8 cellular contexts compared by ENCODE assay signal in the genomic region with DNA sequence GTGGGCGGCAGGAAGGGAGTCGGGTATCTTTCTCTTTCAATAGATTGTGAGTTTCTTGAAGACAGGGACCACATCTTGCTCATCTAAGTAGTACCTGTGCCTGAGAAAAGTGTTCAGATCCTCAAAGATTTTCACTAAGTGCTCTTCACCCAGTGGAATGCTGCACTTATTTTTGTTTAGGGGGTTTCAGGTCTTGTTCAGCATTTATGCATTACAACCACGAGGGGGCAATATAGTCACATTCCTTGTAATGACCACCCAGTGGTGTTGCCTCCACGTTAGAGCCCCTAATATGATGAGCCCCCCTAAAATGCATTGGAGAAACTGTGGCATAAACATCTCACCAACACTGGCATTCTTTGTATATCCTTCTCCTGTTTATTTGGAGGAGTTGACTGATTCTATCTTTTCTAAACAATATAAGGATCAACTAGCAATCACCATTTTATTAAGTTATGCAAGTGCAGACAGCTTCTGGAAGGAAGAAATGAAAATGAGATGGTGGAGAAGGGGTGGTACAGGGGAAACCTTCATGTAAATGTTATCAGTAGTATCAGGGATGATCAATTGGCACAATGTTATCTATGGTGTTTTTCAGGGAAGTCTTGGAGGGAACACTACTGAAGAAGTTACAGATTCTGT. TPM values are rescaled to one million over a fixed set of nuclear protein-coding genes. Genes with fewer than 3 reads are reported as not detected.
DNase-seq lines count a peak whose midpoint lies in the region; ATAC-seq and TF ChIP-seq lines count a peak whose summit lies in the region.

No MANE protein-coding gene starts in this region.

- no peak overlapping the region for H3K4me2 ChIP-seq in mesenchymal stem cell (ENCODE audit: low read length, poor library complexity, severe bottlenecking)

- H3K27me3 ChIP-seq in AG04450 (ENCODE audit: control insufficient read depth, insufficient read depth, low read length) = no peaks in the 10 kb centered on the region
- H3K27me3 ChIP-seq in mesenchymal stem cell (ENCODE audit: control insufficient read depth in 1 of 2, insufficient read depth in 1 of 2, low read length in 2 of 2) = no peaks in the 10 kb centered on the region

- H4K8ac ChIP-seq in mesenchymal stem cell (ENCODE audit: low read length) = no peak overlapping the region

- H3K27ac ChIP-seq in AG04450 (ENCODE audit: low read depth, low read length) = no peak overlapping the region
- H3K27ac ChIP-seq in mesenchymal stem cell (ENCODE audit: low read length, poor library complexity, severe bottlenecking) = peak overlapping the region; percentile 33

- no peak overlapping the region for H3K4ac ChIP-seq in mesenchymal stem cell (ENCODE audit: low read depth in 1 of 2, low read length in 2 of 2)

- H2BK120ac ChIP-seq in mesenchymal stem cell (ENCODE audit: low read depth, low read length) = no peak overlapping the region

- peaks cover 9% of the 10 kb centered on the region for H3K79me1 ChIP-seq in mesenchymal stem cell (replicated peaks; ENCODE audit: low read length, poor library complexity, severe bottlenecking)

- no peaks in the 10 kb centered on the region for H3K36me3 ChIP-seq in mesenchymal stem cell (ENCODE audit: control insufficient read depth in 1 of 2, insufficient read depth in 2 of 2, low read depth in 1 of 2, low read length in 2 of 2)

- H3K23ac ChIP-seq in mesenchymal stem cell (ENCODE audit: low read length in 2 of 2) = no peak overlapping the region

- no peak overlapping the region for H2AK5ac ChIP-seq in mesenchymal stem cell (ENCODE audit: low read length, severe bottlenecking)

- H2BK15ac ChIP-seq in mesenchymal stem cell (ENCODE audit: low read depth, poor library complexity, severe bottlenecking) = no peak overlapping the region

- ATAC-seq in GM21786 (IDR thresholded peaks at IDR 0.05; ENCODE audit: unreplicated experiment) = no peak
- ATAC-seq in GM21447 (IDR thresholded peaks at IDR 0.05; ENCODE audit: unreplicated experiment) = no peak

- no peak overlapping the region for H2BK5ac ChIP-seq in mesenchymal stem cell (ENCODE audit: low read depth, low read length, poor library complexity, severe bottlenecking)

- no peak overlapping the region for H2AFZ ChIP-seq in mesenchymal stem cell (ENCODE audit: low read depth, low read length)

- no peaks in the 10 kb centered on the region; the same call in 1 of the 2 replicates for H3K9me3 ChIP-seq in AG04450 (ENCODE audit: control insufficient read depth, insufficient read depth, low read length)
- no peaks in the 10 kb centered on the region for H3K9me3 ChIP-seq in mesenchymal stem cell (ENCODE audit: control insufficient read depth, low read length)

- H3K4me1 ChIP-seq in mesenchymal stem cell (ENCODE audit: control insufficient read depth, insufficient read depth, low read depth, low read length) = peaks cover 15% of the 10 kb centered on the region

- CTCF ChIA-PET in AG04450 (lab: Charles Lee) = interaction anchor here (1.4 to 1.8 kb wide), 2 partner anchors 12 to 20 kb away, joined by 3 to 4 read pairs; no protein-coding TSS in a partner anchor

- H3K18ac ChIP-seq in mesenchymal stem cell (ENCODE audit: low read depth in 1 of 2, low read length in 2 of 2) = no peak overlapping the region

- TF ChIP-seq CTCF in AG04450 (IDR thresholded peaks at IDR 0.05; ENCODE audit: low read depth, low read length) (peak; percentile 74), GM12864 (IDR thresholded peaks at IDR 0.05; ENCODE audit: low read depth, low read length, missing control alignments) (peak; percentile 72)

- H3K4me3 ChIP-seq in AG04450 (ENCODE audit: low read depth, low read length) (no peak overlapping the region), GM12864 (ENCODE audit: low read depth, low read length) (no peak overlapping the region), mesenchymal stem cell (ENCODE audit: insufficient read depth in 1 of 2, low read depth in 1 of 2, low read length in 2 of 2) (no peak overlapping the region)

- DNase-seq in AG04450 (ENCODE audit: low read depth, low spot score) (no peak), GM12864 (ENCODE audit: low read depth) (peak; percentile 29), NCI-H226 (peak; percentile 44), cerebellar cortex (ENCODE audit: low spot score) (peak; percentile 37), mesenchymal stem cell (peak; percentile 69), T1000 (lab: John Stamatoyannopoulos, UW) (no peak)

- H3K9ac ChIP-seq in mesenchymal stem cell (ENCODE audit: low read length) = peak overlapping the region; percentile 60

- H4K91ac ChIP-seq in mesenchymal stem cell (ENCODE audit: low read length) = no peak overlapping the region

- H3K14ac ChIP-seq in mesenchymal stem cell (ENCODE audit: low read length in 2 of 2) = no peak overlapping the region

- no peak overlapping the region for H2BK12ac ChIP-seq in mesenchymal stem cell (ENCODE audit: low read length in 2 of 2)

- WGBS in mesenchymal stem cell = 44% methylated on average over 4 of the region's 4 CpGs

- POLR2A ChIA-PET in AG04450 (lab: Yijun Ruan, JAX) = no interaction called here

RNA-seq across cellular contexts. Expression of a gene that starts 3.1 kb away (rescaled TPM):
- polyA plus RNA-seq in AG04450 (2011; rRNA removed) = 44.0 and 51.4 TPM in 2 replicates
- 32.9 and 58.0 TPM in 2 replicates for polyA minus RNA-seq in AG04450 (2011; rRNA and poly(A)+ RNA removed)
- polyA plus RNA-seq in mesenchymal stem cell (2013, experiment 1 of 2) = 79.7 TPM
- polyA plus RNA-seq in mesenchymal stem cell (2013, experiment 2 of 2) = 80.1 TPM

Comparison
In these comparisons a context has a peak if more than half of its experiments do, and no peak if none do; other contexts are left out.
1. DNase-seq: peak in GM12864 (single experiment), NCI-H226 (single experiment), cerebellar cortex (single experiment) and mesenchymal stem cell (single experiment); none in AG04450 (single experiment) and T1000 (single experiment).